10 cellular contexts compared by ENCODE assay signal in genomic region chr21:35697321-35697808, GRCh38.
A peak's percentile ranks its signal among the peaks of the same experiment; 100 is the strongest.
DNase-seq lines count a peak whose midpoint lies in the region; ATAC-seq and TF ChIP-seq lines count a peak whose summit lies in the region.
"Had no signal": no experiment of that assay in that cellular context is flagged by ENCODE, and none has a peak within 500 bp of the region (broad histone marks: within the 10 kb centered on the region; RNA-seq: fewer than 3 reads in every experiment).

No MANE protein-coding gene starts in this region.

- TF ChIP-seq CTCF in fibroblast of pulmonary artery (IDR thresholded peaks at IDR 0.05; ENCODE audit: low read length, missing control alignments): no peak

- DNase-seq in HT1080 (ENCODE audit: low read depth): peak; percentile 8
- DNase-seq in NCI-H510A (lab: John Stamatoyannopoulos, UW): peak; percentile 69
- DNase-seq in fibroblast of pulmonary artery (ENCODE audit: low read depth): peak; percentile 43
- peak; percentile 33 for DNase-seq in renal cortical epithelial cell (ENCODE audit: low read depth)
- DNase-seq in NCI-H226: no peak
- DNase-seq in amniotic stem cell (lab: John Stamatoyannopoulos, UW): no peak

- ATAC-seq in HG02970 (IDR thresholded peaks at IDR 0.05; ENCODE audit: low FRiP score, unreplicated experiment) (no peak), GM19467 (IDR thresholded peaks at IDR 0.05; ENCODE audit: unreplicated experiment) (no peak)

- H3K4me3 ChIP-seq in fibroblast of pulmonary artery (replicated peaks; ENCODE audit: low read depth, low read length): no peak overlapping the region
- H3K4me3 ChIP-seq: breast epithelium, upper lobe of left lung had no signal

Comparison
In these comparisons a context has a peak if more than half of its experiments do, and no peak if none do; other contexts are left out.
1. DNase-seq: peak in HT1080 (single experiment), NCI-H510A (single experiment), fibroblast of pulmonary artery (single experiment) and renal cortical epithelial cell (single experiment); none in NCI-H226 (single experiment) and amniotic stem cell (single experiment).